In genomic region chr6:82430611-82431010, GRCh38 we compare ENCODE assay signal across 33 cellular contexts.
"Had no signal": no experiment of that assay in that cellular context is flagged by ENCODE, and none has a peak within 500 bp of the region (broad histone marks: within the 10 kb centered on the region; RNA-seq: fewer than 3 reads in every experiment).

No MANE protein-coding gene starts in this region.

- H3K36me3 ChIP-seq: adrenal gland, ascending aorta, brain microvascular endothelial cell, breast epithelium, cardiac muscle cell had no signal

- H3K27me3 ChIP-seq: adrenal gland, ascending aorta, body of pancreas, brain microvascular endothelial cell, breast epithelium, cardiac muscle cell had no signal

- H3K4me3 ChIP-seq: adrenal gland, ascending aorta, body of pancreas, breast epithelium, cardiac muscle cell had no signal

- H3K9me3 ChIP-seq: adrenal gland, ascending aorta, body of pancreas, breast epithelium had no signal

- ATAC-seq: activated naive CD4-positive, alpha-beta T cell treated with anti-CD3 and anti-CD28 coated beads, Interleukin-2, amount 50 U/mL, for 72 hours; activated naive CD8-positive, alpha-beta T cell treated with anti-CD3 and anti-CD28 coated beads, Interleukin-2, amount 50 U/mL, for 24 hours; activated T-cell treated with anti-CD3 and anti-CD28 coated beads, Interleukin-2, amount 50 U/mL, for 4 hours; activated T-cell treated with anti-CD3 and anti-CD28 coated beads, Interleukin-2, amount 50 U/mL, for 72 hours; activated T-helper 17 cell treated with anti-CD3 and anti-CD28 coated beads, Interleukin-2, amount 50 U/mL, for 72 hours; body of pancreas had no signal

- H3K4me1 ChIP-seq: adrenal gland, ascending aorta, body of pancreas, breast epithelium had no signal

- DNase-seq: activated effector memory CD4-positive, alpha-beta T cell treated with anti-CD3 and anti-CD28 coated beads, Interleukin-2, amount 50 U/mL, for 16 hours; activated effector memory CD4-positive, alpha-beta T cell treated with Interleukin-2 at 50 U/mL for 16 hours; activated gamma-delta T cell; activated gamma-delta T cell treated with Interleukin-2 at 50 U/mL for 16 hours; activated naive CD4-positive, alpha-beta T cell; activated naive CD4-positive, alpha-beta T cell treated with anti-CD3 and anti-CD28 coated beads for 36 hours; activated naive CD4-positive, alpha-beta T cell treated with anti-CD3 and anti-CD28 coated beads, Interleukin-2, amount 10 ng/mL, durations not matched to agents 7 days and 5 days; activated naive CD4-positive, alpha-beta T cell treated with anti-CD3 and anti-CD28 coated beads, Interleukin-2, amount 50 U/mL, for 16 hours; activated naive CD4-positive, alpha-beta T cell treated with Interleukin-2 at 50 U/mL for 16 hours; activated naive CD8-positive, alpha-beta T cell treated with anti-CD3 and anti-CD28 coated beads for 36 hours; activated naive CD8-positive, alpha-beta T cell treated with anti-CD3 and anti-CD28 coated beads, Interleukin-2, amount 10 ng/mL, durations not matched to agents 7 days and 5 days; activated naive CD8-positive, alpha-beta T cell treated with anti-CD3 and anti-CD28 coated beads, Interleukin-2, amount 50 U/mL, for 24 hours; activated T-cell treated with anti-CD3 and anti-CD28 coated beads, Interleukin-2, amount 50 U/mL, for 24 hours; activated T-cell treated with anti-CD3 and anti-CD28 coated beads, Interleukin-2, amount 50 U/mL, for 4 hours; activated T-cell treated with anti-CD3 and anti-CD28 coated beads, Interleukin-2, amount 50 U/mL, for 48 hours; activated T-cell treated with anti-CD3 and anti-CD28 coated beads, Interleukin-2, amount 50 U/mL, for 72 hours; adrenal gland; amniotic stem cell; amygdala; anterior cingulate cortex; aorta; body of pancreas; brain microvascular endothelial cell; caudate nucleus; central memory CD4-positive, alpha-beta T cell; cerebellar nuclear complex had no signal

- H3K27ac ChIP-seq: adrenal gland, ascending aorta, body of pancreas, brain microvascular endothelial cell, breast epithelium, cardiac muscle cell had no signal

- FAIRE-seq: astrocyte, bronchial epithelial cell had no signal
